Comparison of ENCODE assay signal across 38 cellular contexts in genomic region chr20:56634307-56634706, GRCh38. TPM values are rescaled to one million over a fixed set of nuclear protein-coding genes. Genes with fewer than 3 reads are reported as not detected.
DNase-seq lines count a peak whose midpoint lies in the region; ATAC-seq, FAIRE-seq and TF ChIP-seq lines count a peak whose summit lies in the region.
"Had no signal": no experiment of that assay in that cellular context is flagged by ENCODE, and none has a peak within 500 bp of the region (broad histone marks: within the 10 kb centered on the region; RNA-seq: fewer than 3 reads in every experiment).

No MANE protein-coding gene starts in this region.

- H3K4me1 ChIP-seq in astrocyte (ENCODE audit: insufficient read depth, low read length) (peaks cover 32% of the 10 kb centered on the region), esophagus squamous epithelium (peaks cover 12 to 87% (median 19%) of the 10 kb centered on the region in 3 donors)

- H3K27me3 ChIP-seq in astrocyte (ENCODE audit: insufficient read depth, low read length) (peaks cover 26% of the 10 kb centered on the region), esophagus squamous epithelium (peaks cover 0 to 77% (median 6%) of the 10 kb centered on the region in 4 donors)

- no peak overlapping the region for H3K27ac Mint-ChIP-seq in astrocyte (ENCODE audit: unreplicated experiment)
- peak overlapping the region; percentile 86 for H3K27ac Mint-ChIP-seq in osteocyte (ENCODE audit: unreplicated experiment)
- H3K27ac Mint-ChIP-seq: B cell; CD8-positive, alpha-beta T cell; immature natural killer cell; nephron progenitor cell; stimulated activated naive CD8-positive, alpha-beta T cell treated with anti-CD3 and anti-CD28 coated beads, Interleukin-15, Interleukin-2, amounts not matched to agents 100 ng/mL and 50 ng/mL, for 24 hours; T-helper 17 cell had no signal

- no peak for ATAC-seq in HG03280 (IDR thresholded peaks at IDR 0.05; ENCODE audit: unreplicated experiment)
- ATAC-seq: activated CD4-positive, CD25-positive, alpha-beta regulatory T cell treated with anti-CD3 and anti-CD28 coated beads, Interleukin-2, amount 50 U/mL, for 24 hours; CD8-positive, alpha-beta T cell; GM12878; pancreas; T-helper 17 cell had no signal

- no peak overlapping the region for H3K9ac ChIP-seq in astrocyte (ENCODE audit: low read length)

- DNase-seq in HFF-Myc (ENCODE audit: extremely low read depth, low read depth) (no peak), astrocyte (ENCODE audit: low read depth) (no peak), esophagus squamous epithelium (lab: John Stamatoyannopoulos, UW) (no peak), osteocyte (ENCODE audit: extremely low spot score, unreplicated experiment) (no peak), DMS53 treated with DMSO at 0.1 percent for 48 hours (lab: John Stamatoyannopoulos, UW; ENCODE audit: unreplicated experiment) (no peak), HK-2 (ENCODE audit: unreplicated experiment) (no peak)
- no peak for DNase-seq in activated effector memory CD4-positive, alpha-beta T cell treated with anti-CD3 and anti-CD28 coated beads, Interleukin-2, amount 50 U/mL, for 16 hours
- DNase-seq: ACHN; activated CD4-positive, alpha-beta T cell treated with anti-CD3 and anti-CD28 coated beads, Interleukin-2, amount 50 U/mL, for 48 hours; activated naive CD4-positive, alpha-beta T cell; activated T-cell treated with anti-CD3 and anti-CD28 coated beads, Interleukin-2, amount 50 U/mL, for 48 hours; brain microvascular endothelial cell; CD8-positive, alpha-beta T cell; dorsolateral prefrontal cortex; EL; immature natural killer cell; KBM-7; NCI-H1436; NCI-H2081; NCI-H2227 treated with DMSO at 0.1 percent for 48 hours; NCI-H526; nephron progenitor cell; pancreas; SHP77; T-helper 17 cell; uterus had no signal

- no peaks in the 10 kb centered on the region for H3K36me3 ChIP-seq in astrocyte (ENCODE audit: insufficient read depth, low read length)
- H3K36me3 ChIP-seq in esophagus squamous epithelium: peaks cover 0 to 58% (median 0%) of the 10 kb centered on the region in 3 donors
- H3K36me3 ChIP-seq: brain microvascular endothelial cell, pancreas, uterus had no signal

- 35 to 57% methylated on average over 2 of the region's 2 CpGs for WGBS in esophagus squamous epithelium, 2 donors

- peaks cover 32% of the 10 kb centered on the region for H3K79me2 ChIP-seq in astrocyte (ENCODE audit: insufficient read depth, low read length)

- H3K4me3 Mint-ChIP-seq in astrocyte (ENCODE audit: unreplicated experiment): no peak overlapping the region
- H3K4me3 Mint-ChIP-seq in osteocyte (ENCODE audit: unreplicated experiment): peak overlapping the region; percentile 92
- H3K4me3 Mint-ChIP-seq: B cell; CD8-positive, alpha-beta T cell; immature natural killer cell; nephron progenitor cell; stimulated activated naive CD8-positive, alpha-beta T cell treated with anti-CD3 and anti-CD28 coated beads, Interleukin-15, Interleukin-2, amounts not matched to agents 100 ng/mL and 50 ng/mL, for 24 hours; T-helper 17 cell had no signal

- TF ChIP-seq POLR2A in esophagus squamous epithelium (IDR thresholded peaks at IDR 0.05): no peak

- peaks cover 44% of the 10 kb centered on the region for H3K27me3 Mint-ChIP-seq in astrocyte (ENCODE audit: low read depth, unreplicated experiment)
- H3K27me3 Mint-ChIP-seq in osteocyte (ENCODE audit: unreplicated experiment): no peaks in the 10 kb centered on the region

- H3K4me1 Mint-ChIP-seq in astrocyte (ENCODE audit: low read depth, unreplicated experiment): peaks cover 11% of the 10 kb centered on the region
- H3K4me1 Mint-ChIP-seq in osteocyte (ENCODE audit: unreplicated experiment): peaks cover 73% of the 10 kb centered on the region
- H3K4me1 Mint-ChIP-seq: immature natural killer cell, T-helper 17 cell had no signal

- H3K4me3 ChIP-seq in HFF-Myc (replicated peaks; ENCODE audit: low read depth, low read length) (peak overlapping the region; percentile 60; the same call in 1 of the 2 replicates), astrocyte (ENCODE audit: insufficient read depth, low read depth, low read length) (peak overlapping the region; percentile 25), esophagus squamous epithelium (peak overlapping the region in 3 of 4 donors; percentile 66 to 85 (median 78))
- H3K4me3 ChIP-seq: dorsolateral prefrontal cortex, GM12878, HAP-1, pancreas, uterus had no signal

- H3K9me3 ChIP-seq in astrocyte (ENCODE audit: insufficient read depth, low read depth, low read length) (no peaks in the 10 kb centered on the region), esophagus squamous epithelium (no peaks in the 10 kb centered on the region)
- H3K9me3 ChIP-seq: HAP-1, pancreas, uterus had no signal

- H3K27ac ChIP-seq in astrocyte (ENCODE audit: low read depth, low read length) (no peak overlapping the region), esophagus squamous epithelium (peak overlapping the region in 3 of 4 donors; percentile 30 to 96 (median 56))
- H3K27ac ChIP-seq: brain microvascular endothelial cell, dorsolateral prefrontal cortex, pancreas, uterus had no signal

- intact Hi-C loops in esophagus squamous epithelium (cut with DNase I): no loop called here

- H3K36me3 Mint-ChIP-seq in astrocyte (ENCODE audit: low read depth, unreplicated experiment): peaks cover 2% of the 10 kb centered on the region
- H3K36me3 Mint-ChIP-seq in osteocyte (ENCODE audit: unreplicated experiment): peaks cover 75% of the 10 kb centered on the region
- H3K36me3 Mint-ChIP-seq: CD8-positive, alpha-beta T cell; immature natural killer cell had no signal

- no peaks in the 10 kb centered on the region for H3K9me3 Mint-ChIP-seq in astrocyte (ENCODE audit: unreplicated experiment)
- H3K9me3 Mint-ChIP-seq in osteocyte (ENCODE audit: unreplicated experiment): no peaks in the 10 kb centered on the region
- H3K9me3 Mint-ChIP-seq: CD8-positive, alpha-beta T cell; immature natural killer cell; nephron progenitor cell; stimulated activated naive CD8-positive, alpha-beta T cell treated with anti-CD3 and anti-CD28 coated beads, Interleukin-15, Interleukin-2, amounts not matched to agents 100 ng/mL and 50 ng/mL, for 24 hours had no signal

- TF ChIP-seq CTCF in HFF-Myc (IDR thresholded peaks at IDR 0.05; ENCODE audit: low read depth, low read length, missing control alignments) (no peak), astrocyte (IDR thresholded peaks at IDR 0.05; ENCODE audit: insufficient read depth, low read depth, low read length) (no peak), esophagus squamous epithelium (IDR thresholded peaks at IDR 0.05) (no peak), osteocyte (IDR thresholded peaks at IDR 0.05) (no peak)

- no peak overlapping the region for H2AFZ ChIP-seq in astrocyte (ENCODE audit: low read depth, low read length)

- no peak for FAIRE-seq in astrocyte (lab: Jason Lieb, UNC)
- FAIRE-seq: endometrium, GM12878, pancreas, TTC549 had no signal

- H3K4me2 ChIP-seq in astrocyte (ENCODE audit: low read length): peak overlapping the region; percentile 74

- H4K20me1 ChIP-seq in astrocyte (ENCODE audit: insufficient read depth, low read length): peaks cover 5% of the 10 kb centered on the region

RNA-seq across cellular contexts. Expression of gene TFAP2C, which starts 5.2 kb away (rescaled TPM):
- total RNA-seq in astrocyte (0.94 and 2.2 TPM in 2 replicates), esophagus squamous epithelium (10 to 100 TPM; 25.9 to 34.8 (median 31.8) TPM), osteocyte (92.9 and 97.8 TPM in 2 replicates)
- total RNA-seq: B cell; CD8-positive, alpha-beta T cell; cerebellum; fibroblast of lung; GM12878; HT-29; renal cortical epithelial cell; T-helper 17 cell had no signal

Comparison
In these comparisons a context has a peak if more than half of its experiments do, and no peak if none do; other contexts are left out.
1. H3K4me3 ChIP-seq: peak in every context shown above with its lines; median percentile 78 in esophagus squamous epithelium; 60 in HFF-Myc; 25 in astrocyte.